ENCODE assay signal across 15 cellular contexts in the genomic region with DNA sequence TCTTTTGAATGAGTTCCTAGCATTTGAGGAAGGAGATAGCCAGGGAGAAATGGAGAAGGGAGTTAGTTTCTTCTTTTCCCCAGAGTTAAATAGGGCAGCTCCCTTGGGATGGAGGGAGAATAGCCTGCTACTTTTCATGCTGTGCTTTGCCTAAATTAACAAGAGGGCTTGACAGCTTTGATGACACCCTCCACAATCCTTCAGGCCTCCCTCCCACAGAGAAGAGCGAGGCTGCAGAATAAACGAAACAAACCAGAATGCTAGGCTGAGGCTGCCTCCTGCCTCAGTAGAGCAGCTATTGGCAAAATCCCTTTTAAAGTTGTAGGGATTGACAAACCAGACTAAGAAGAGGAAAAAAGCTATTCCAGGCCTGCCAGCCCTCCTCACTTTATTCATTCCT.
A peak's percentile ranks its signal among the peaks of the same experiment; 100 is the strongest.
DNase-seq lines count a peak whose midpoint lies in the region; ATAC-seq and TF ChIP-seq lines count a peak whose summit lies in the region.
"Had no signal": no experiment of that assay in that cellular context is flagged by ENCODE, and none has a peak within 500 bp of the region (broad histone marks: within the 10 kb centered on the region; RNA-seq: fewer than 3 reads in every experiment).

No MANE protein-coding gene starts in this region.

- H3K9me3 Mint-ChIP-seq in Calu3 (ENCODE audit: low read depth, unreplicated experiment) (no peaks in the 10 kb centered on the region), progenitor cell of endocrine pancreas (ENCODE audit: low read depth) (no peaks in the 10 kb centered on the region)
- no peaks in the 10 kb centered on the region for H3K9me3 Mint-ChIP-seq in activated T-cell treated with anti-CD3 and anti-CD28 coated beads, Interleukin-2, amount 50 U/mL, for 72 hours

- H3K4me1 Mint-ChIP-seq in Calu3 (ENCODE audit: low read depth, unreplicated experiment) (peaks cover 28% of the 10 kb centered on the region), progenitor cell of endocrine pancreas (ENCODE audit: low read depth) (peaks cover 3% of the 10 kb centered on the region)
- peaks cover 13% of the 10 kb centered on the region for H3K4me1 Mint-ChIP-seq in activated T-cell treated with anti-CD3 and anti-CD28 coated beads, Interleukin-2, amount 50 U/mL, for 72 hours (ENCODE audit: low read depth)
- H3K4me1 Mint-ChIP-seq: CD4-positive, CD25-positive, alpha-beta regulatory T cell had no signal

- CTCF ChIA-PET in Calu3 (lab: Charles Lee): interaction anchor here (1.6 kb wide), 1 partner anchor 11 kb away, joined by 3 read pairs; no protein-coding TSS in a partner anchor

- ATAC-seq in GM19467 (IDR thresholded peaks at IDR 0.05; ENCODE audit: unreplicated experiment) (no peak), HG02852 (IDR thresholded peaks at IDR 0.05; ENCODE audit: unreplicated experiment) (no peak)
- no peak for ATAC-seq in activated T-cell treated with anti-CD3 and anti-CD28 coated beads, Interleukin-2, amount 50 U/mL, for 72 hours (replicated peaks in 1 of 2)
- ATAC-seq: A549, HepG2 had no signal

- no peak overlapping the region for H3K4me3 Mint-ChIP-seq in Calu3 (ENCODE audit: low read depth, unreplicated experiment)
- H3K4me3 Mint-ChIP-seq in progenitor cell of endocrine pancreas (ENCODE audit: low read depth): no peak overlapping the region
- H3K4me3 Mint-ChIP-seq in activated T-cell treated with anti-CD3 and anti-CD28 coated beads, Interleukin-2, amount 50 U/mL, for 72 hours: no peak overlapping the region
- H3K4me3 Mint-ChIP-seq: CD4-positive, CD25-positive, alpha-beta regulatory T cell had no signal

- peak overlapping the region; percentile 74 for H3K27ac Mint-ChIP-seq in Calu3 (ENCODE audit: unreplicated experiment)
- peak overlapping the region; percentile 60 for H3K27ac Mint-ChIP-seq in progenitor cell of endocrine pancreas
- no peak overlapping the region for H3K27ac Mint-ChIP-seq in activated T-cell treated with anti-CD3 and anti-CD28 coated beads, Interleukin-2, amount 50 U/mL, for 72 hours

- intact Hi-C loops in Calu3 (cut with micrococcal nuclease; ENCODE audit: unreplicated experiment): no loop called here

- H3K27me3 Mint-ChIP-seq in Calu3 (ENCODE audit: unreplicated experiment): no peaks in the 10 kb centered on the region
- H3K27me3 Mint-ChIP-seq in progenitor cell of endocrine pancreas: no peaks in the 10 kb centered on the region
- H3K27me3 Mint-ChIP-seq in activated T-cell treated with anti-CD3 and anti-CD28 coated beads, Interleukin-2, amount 50 U/mL, for 72 hours (ENCODE audit: low read depth): no peaks in the 10 kb centered on the region
- H3K27me3 Mint-ChIP-seq: CD4-positive, CD25-positive, alpha-beta regulatory T cell had no signal

- DNase-seq in Calu3 (no peak), NCI-H69 (lab: John Stamatoyannopoulos, UW) (peak; percentile 74), iPS-NIHi7 (ENCODE audit: extremely low spot score) (peak; percentile 35), progenitor cell of endocrine pancreas (ENCODE audit: low spot score, unreplicated experiment) (no peak), DMS53 treated with DMSO at 0.1 percent for 48 hours (lab: John Stamatoyannopoulos, UW; ENCODE audit: unreplicated experiment) (no peak)
- DNase-seq in activated T-cell treated with anti-CD3 and anti-CD28 coated beads, Interleukin-2, amount 50 U/mL, for 72 hours: no peak
- DNase-seq: CD4-positive, CD25-positive, alpha-beta regulatory T cell; DMS 273 treated with DMSO at 0.1 percent for 48 hours; DMS79 treated with DMSO at 0.1 percent for 48 hours; EL; GDM1 had no signal

- no peak for TF ChIP-seq CTCF in Calu3 (IDR thresholded peaks at IDR 0.05; ENCODE audit: unreplicated experiment)
- TF ChIP-seq CTCF in progenitor cell of endocrine pancreas (IDR thresholded peaks at IDR 0.05; ENCODE audit: unreplicated experiment): no peak

- BruUV-seq in Calu3 (replicated peaks; lab: Mats Ljungman, UMichigan): no TSS peak

- peaks cover 47% of the 10 kb centered on the region for H3K36me3 Mint-ChIP-seq in Calu3 (ENCODE audit: insufficient read depth, unreplicated experiment)
- peaks cover 25% of the 10 kb centered on the region for H3K36me3 Mint-ChIP-seq in progenitor cell of endocrine pancreas (ENCODE audit: insufficient read depth)
- peaks cover 0 to 8% of the 10 kb centered on the region in 2 donors for H3K36me3 Mint-ChIP-seq in activated T-cell treated with anti-CD3 and anti-CD28 coated beads, Interleukin-2, amount 50 U/mL, for 72 hours (ENCODE audit: insufficient read depth in 2 of 2)
- H3K36me3 Mint-ChIP-seq: CD4-positive, CD25-positive, alpha-beta regulatory T cell had no signal

Comparison
In these comparisons a context has a peak if more than half of its experiments do, and no peak if none do; other contexts are left out.
1. DNase-seq: peak in NCI-H69 (single experiment) and iPS-NIHi7 (single experiment); none in Calu3 (single experiment), progenitor cell of endocrine pancreas (single experiment), DMS53 treated with DMSO at 0.1 percent for 48 hours (single experiment) and activated T-cell treated with anti-CD3 and anti-CD28 coated beads, Interleukin-2, amount 50 U/mL, for 72 hours (0 of 2).